In genomic region chr9:93256878-93257807, GRCh38 we compare ENCODE assay signal across 19 cellular contexts.
DNase-seq lines count a peak whose midpoint lies in the region; ATAC-seq, FAIRE-seq and TF ChIP-seq lines count a peak whose summit lies in the region.
"Had no signal": no experiment of that assay in that cellular context is flagged by ENCODE, and none has a peak within 500 bp of the region (broad histone marks: within the 10 kb centered on the region; RNA-seq: fewer than 3 reads in every experiment).

No MANE protein-coding gene starts in this region.

- H3K9me2 ChIP-seq in SK-N-SH (no peaks in the 10 kb centered on the region), hepatocyte (replicated peaks; ENCODE audit: insufficient read depth) (no peaks in the 10 kb centered on the region)

- DNase-seq in SK-N-SH (peak; percentile 27), GM12892 (ENCODE audit: insufficient read length) (peak; percentile 10), hepatocyte (ENCODE audit: low spot score) (peak; percentile 1), ovary (peak in 3 of 5 donors; percentile 6 to 21 (median 11)), NCI-H1694 treated with DMSO at 0.1 percent for 48 hours (lab: John Stamatoyannopoulos, UW) (no peak), brain microvascular endothelial cell (no peak)
- DNase-seq: activated CD8-positive, alpha-beta T cell treated with anti-CD3 and anti-CD28 coated beads for 36 hours; C1 segment of cervical spinal cord; effector CD4-positive, alpha-beta T cell; kidney glomerular epithelial cell; NCI-H2081 treated with DMSO at 0.1 percent for 48 hours; NCI-H524 treated with DMSO at 0.1 percent for 48 hours; small intestine had no signal

- H3F3A ChIP-seq in SK-N-SH (replicated peaks; ENCODE audit: insufficient read depth) = no peaks in the 10 kb centered on the region

- no peaks in the 10 kb centered on the region for H3K27me3 ChIP-seq in SK-N-SH (ENCODE audit: insufficient read depth)
- H3K27me3 ChIP-seq in hepatocyte = no peaks in the 10 kb centered on the region
- H3K27me3 ChIP-seq in ovary = no peaks in the 10 kb centered on the region
- no peaks in the 10 kb centered on the region for H3K27me3 ChIP-seq in brain microvascular endothelial cell (replicated peaks)
- H3K27me3 ChIP-seq: heart left ventricle, upper lobe of left lung had no signal

- no peaks in the 10 kb centered on the region; a peak in 1 of 4 replicates for H3K4me1 ChIP-seq in SK-N-SH (ENCODE audit: control insufficient read depth in 1 of 2, insufficient read depth in 2 of 2, low read depth in 1 of 2, low read length in 1 of 2)
- H3K4me1 ChIP-seq in hepatocyte (ENCODE audit: insufficient read depth) = no peaks in the 10 kb centered on the region
- H3K4me1 ChIP-seq in ovary (ENCODE audit: insufficient read depth) = no peaks in the 10 kb centered on the region
- H3K4me1 ChIP-seq: upper lobe of left lung had no signal

- no peaks in the 10 kb centered on the region for H3K79me2 ChIP-seq in SK-N-SH (ENCODE audit: insufficient read depth)
- H3K79me2 ChIP-seq in hepatocyte = no peaks in the 10 kb centered on the region

- no peaks in the 10 kb centered on the region for H3K36me3 ChIP-seq in SK-N-SH (replicated peaks in 1 of 2; ENCODE audit: control insufficient read depth in 1 of 2, insufficient read depth in 2 of 2, low read length in 1 of 2)
- H3K36me3 ChIP-seq in hepatocyte (replicated peaks; ENCODE audit: insufficient read depth, low read depth) = no peaks in the 10 kb centered on the region
- no peaks in the 10 kb centered on the region for H3K36me3 ChIP-seq in ovary
- H3K36me3 ChIP-seq in brain microvascular endothelial cell (replicated peaks) = no peaks in the 10 kb centered on the region
- H3K36me3 ChIP-seq: upper lobe of left lung had no signal

- no peak for TF ChIP-seq RAD21 in SK-N-SH (IDR thresholded peaks at IDR 0.05; ENCODE audit: low read length)

- H3K9me3 ChIP-seq in SK-N-SH (no peaks in the 10 kb centered on the region), hepatocyte (ENCODE audit: low read depth) (no peaks in the 10 kb centered on the region), ovary (no peaks in the 10 kb centered on the region)
- H3K9me3 ChIP-seq: heart left ventricle, upper lobe of left lung had no signal

- H3K4me3 ChIP-seq in SK-N-SH (ENCODE audit: low read depth in 2 of 2, low read length in 1 of 2) (no peak overlapping the region), hepatocyte (no peak overlapping the region), ovary (no peak overlapping the region), brain microvascular endothelial cell (ENCODE audit: low read depth, low read length) (no peak overlapping the region)
- H3K4me3 ChIP-seq: heart left ventricle, SK-N-MC, upper lobe of left lung had no signal

- TF ChIP-seq EP300 in SK-N-SH (IDR thresholded peaks at IDR 0.05; ENCODE audit: borderline replicate concordance in 1 of 2, low read depth in 1 of 2, low read length in 1 of 2) (no peak), ovary (IDR thresholded peaks at IDR 0.05) (no peak)

- no peaks in the 10 kb centered on the region for H4K20me1 ChIP-seq in SK-N-SH (ENCODE audit: insufficient read depth)
- no peaks in the 10 kb centered on the region for H4K20me1 ChIP-seq in hepatocyte (ENCODE audit: insufficient read depth, poor library complexity, severe bottlenecking)

- POLR2A ChIA-PET in SK-N-SH (lab: Yijun Ruan, JAX) = no interaction called here

- no peak for FAIRE-seq in GM12892 (lab: Jason Lieb, UNC)
- FAIRE-seq: A204.1, small intestine had no signal

- no peak overlapping the region for H3K4me2 ChIP-seq in SK-N-SH
- H3K4me2 ChIP-seq in hepatocyte = no peak overlapping the region

- intact Hi-C loops in ovary (cut with DNase I) = no loop called here

- CTCF ChIA-PET in SK-N-SH (lab: Yijun Ruan, JAX) = no interaction called here

- 53% methylated on average over 6 of the region's 22 CpGs for WGBS in SK-N-SH (ENCODE audit: low lambda C conversion rate)
- 88% methylated on average over 17 of the region's 22 CpGs for WGBS in hepatocyte (ENCODE audit: low lambda C conversion rate, missing lambda C conversion rate)
- 82 to 90% (median 86%) methylated on average over 17 to 22 of the region's 22 CpGs for WGBS in ovary, 3 donors

- TF ChIP-seq POLR2A in GM12892 (IDR thresholded peaks at IDR 0.05; ENCODE audit: low read depth, low read length) = no peak
- no peak for TF ChIP-seq POLR2A in ovary (IDR thresholded peaks at IDR 0.05)

- no peak overlapping the region for H3K9ac ChIP-seq in SK-N-SH

- no peak overlapping the region for H2AFZ ChIP-seq in SK-N-SH (ENCODE audit: low read depth)
- no peak overlapping the region for H2AFZ ChIP-seq in hepatocyte

- ATAC-seq in SK-N-SH treated with all-trans-retinoic acid at 6 μM for 48 hours (no peak), HG02610 (IDR thresholded peaks at IDR 0.05; ENCODE audit: unreplicated experiment) (no peak)
- ATAC-seq: activated CD8-positive, alpha-beta T cell treated with anti-CD3 and anti-CD28 coated beads for 36 hours; heart left ventricle had no signal

- no peak overlapping the region for H3K27ac ChIP-seq in SK-N-SH (ENCODE audit: low read depth in 2 of 2, low read length in 1 of 2)
- no peak overlapping the region for H3K27ac ChIP-seq in hepatocyte
- H3K27ac ChIP-seq in ovary = no peak overlapping the region
- no peak overlapping the region for H3K27ac ChIP-seq in brain microvascular endothelial cell
- H3K27ac ChIP-seq: heart left ventricle, SK-N-MC, upper lobe of left lung had no signal

- no peak for TF ChIP-seq CTCF in SK-N-SH (IDR thresholded peaks at IDR 0.05)
- no peak for TF ChIP-seq CTCF in hepatocyte (IDR thresholded peaks at IDR 0.05; ENCODE audit: poor library complexity)
- TF ChIP-seq CTCF in ovary (IDR thresholded peaks at IDR 0.05) = no peak
- TF ChIP-seq CTCF in brain microvascular endothelial cell (IDR thresholded peaks at IDR 0.05; ENCODE audit: low read depth, low read length, missing control alignments) = no peak

- in situ Hi-C loops in brain microvascular endothelial cell (cut with HindIII; ENCODE audit: low pct_ligation_motif_present, low sequenced_read_pairs) = no loop called here

TF ChIP-seq in SK-N-SH, 30 proteins besides CTCF, POLR2A, EP300 and RAD21:
- TF ChIP-seq CHD2 (IDR thresholded peaks at IDR 0.05; ENCODE audit: low read length, partially characterized antibody) (no peak), MXI1 (IDR thresholded peaks at IDR 0.05; ENCODE audit: low read depth, low read length) (no peak), GATA2 (CRISPR knock-in tag; IDR thresholded peaks at IDR 0.05) (no peak), POLR2AphosphoS5 (IDR thresholded peaks at IDR 0.05; ENCODE audit: low read depth, low read length) (no peak), MAX (IDR thresholded peaks at IDR 0.05; ENCODE audit: low read depth) (no peak)

TF ChIP-seq in SK-N-SH treated with all-trans-retinoic acid at 6 μM for 48 hours, 23 proteins besides CTCF, POLR2A, EP300 and RAD21:
- TF ChIP-seq ZFP30 (CRISPR knock-in tag; IDR thresholded peaks at IDR 0.05) = no peak
- no peak for TF ChIP-seq ARNTL (CRISPR knock-in tag; IDR thresholded peaks at IDR 0.05; ENCODE audit: borderline replicate concordance, low read depth)
- TF ChIP-seq, protein P1, sequence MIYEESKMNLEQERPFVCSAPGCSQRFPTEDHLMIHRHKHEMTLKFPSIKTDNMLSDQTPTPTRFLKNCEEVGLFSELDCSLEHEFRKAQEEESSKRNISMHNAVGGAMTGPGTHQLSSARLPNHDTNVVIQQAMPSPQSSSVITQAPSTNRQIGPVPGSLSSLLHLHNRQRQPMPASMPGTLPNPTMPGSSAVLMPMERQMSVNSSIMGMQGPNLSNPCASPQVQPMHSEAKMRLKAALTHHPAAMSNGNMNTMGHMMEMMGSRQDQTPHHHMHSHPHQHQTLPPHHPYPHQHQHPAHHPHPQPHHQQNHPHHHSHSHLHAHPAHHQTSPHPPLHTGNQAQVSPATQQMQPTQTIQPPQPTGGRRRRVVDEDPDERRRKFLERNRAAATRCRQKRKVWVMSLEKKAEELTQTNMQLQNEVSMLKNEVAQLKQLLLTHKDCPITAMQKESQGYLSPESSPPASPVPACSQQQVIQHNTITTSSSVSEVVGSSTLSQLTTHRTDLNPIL (CRISPR knock-in tag; IDR thresholded peaks at IDR 0.05; ENCODE audit: low read depth) = no peak
- TF ChIP-seq GLIS3 (CRISPR knock-in tag; IDR thresholded peaks at IDR 0.05) = no peak
- no peak for TF ChIP-seq ZNF70 (CRISPR knock-in tag; IDR thresholded peaks at IDR 0.05)
- TF ChIP-seq ESRRG (CRISPR knock-in tag; IDR thresholded peaks at IDR 0.05) = no peak
- no peak for TF ChIP-seq ZNF565 (CRISPR knock-in tag; conservative IDR thresholded peaks at IDR 0.05; ENCODE audit: low read depth)
- TF ChIP-seq PATZ1 (CRISPR knock-in tag; IDR thresholded peaks at IDR 0.05; ENCODE audit: borderline replicate concordance) = no peak
- TF ChIP-seq ISL1 (CRISPR knock-in tag; IDR thresholded peaks at IDR 0.05) = no peak
- TF ChIP-seq POU6F1 (CRISPR knock-in tag; IDR thresholded peaks at IDR 0.05; ENCODE audit: borderline replicate concordance, low read depth) = no peak

Comparison
In these comparisons a context has a peak if more than half of its experiments do, and no peak if none do; other contexts are left out.
1. DNase-seq: peak in SK-N-SH (single experiment), GM12892 (single experiment), hepatocyte (single experiment) and ovary (3 of 5); none in NCI-H1694 treated with DMSO at 0.1 percent for 48 hours (single experiment) and brain microvascular endothelial cell (single experiment).